In the genomic region with DNA sequence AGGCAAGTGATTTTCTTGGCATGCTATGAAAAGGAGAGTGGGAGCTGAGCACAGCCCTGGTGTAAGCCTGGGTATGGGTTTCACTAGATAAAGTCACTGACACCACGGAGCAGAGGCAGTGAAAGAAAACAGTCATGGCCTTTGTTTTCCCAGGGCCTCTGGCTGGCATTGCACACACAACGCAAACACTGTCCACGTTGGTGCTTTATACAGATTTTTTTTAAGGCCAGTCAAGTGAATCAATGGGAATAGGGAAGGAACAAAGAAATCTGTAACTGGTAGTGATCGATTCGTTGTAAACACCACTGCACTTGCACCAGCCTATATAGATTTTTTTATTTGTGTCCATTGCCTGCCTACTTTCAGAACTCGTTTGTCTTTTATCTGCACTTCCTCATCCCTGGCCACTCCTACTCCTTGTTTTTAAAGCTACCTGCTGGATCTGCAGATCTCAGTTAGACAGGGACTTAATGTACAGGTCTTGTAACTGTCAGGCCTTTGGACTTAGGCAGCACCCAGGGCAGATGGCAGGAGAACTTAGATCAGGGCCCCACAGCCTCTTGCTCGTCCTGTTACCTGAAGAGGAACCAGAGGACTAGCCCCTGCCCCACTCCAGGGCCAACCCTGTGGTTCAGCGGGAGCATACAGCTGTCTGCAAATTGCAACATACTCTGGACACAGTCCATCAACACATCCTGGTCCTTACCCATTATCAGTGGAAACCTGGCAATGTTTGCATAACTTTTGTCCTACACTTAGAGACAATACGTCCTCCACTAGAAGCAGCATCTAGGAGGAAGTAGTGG, we compare ENCODE assay signal across 8 cellular contexts. TPM values are rescaled to one million over a fixed set of nuclear protein-coding genes. Genes with fewer than 3 reads are reported as not detected.
DNase-seq lines count a peak whose midpoint lies in the region; ATAC-seq and TF ChIP-seq lines count a peak whose summit lies in the region.

No MANE protein-coding gene starts in this region.

- H3K4me3 Mint-ChIP-seq in CD14-positive monocyte = peak overlapping the region; percentile 10 to 71
- H3K4me3 Mint-ChIP-seq in activated T-helper 17 cell treated with anti-CD3 and anti-CD28 coated beads, Interleukin-2, amount 50 U/mL, for 72 hours = no peak overlapping the region

- H3K4me1 Mint-ChIP-seq in CD14-positive monocyte = peaks cover 53% of the 10 kb centered on the region
- peaks cover 13% of the 10 kb centered on the region for H3K4me1 Mint-ChIP-seq in activated T-helper 17 cell treated with anti-CD3 and anti-CD28 coated beads, Interleukin-2, amount 50 U/mL, for 72 hours

- peak overlapping the region; percentile 60 to 80 for H3K27ac ChIP-seq in liver (ENCODE audit: low read depth in 1 of 2, low read length in 2 of 2)
- H3K27ac ChIP-seq in upper lobe of left lung = peak overlapping the region; percentile 70 to 87 (median 70)
- peak overlapping the region in 1 of 2 donors; percentile 21 for H3K27ac ChIP-seq in coronary artery

- no peaks in the 10 kb centered on the region for H3K36me3 ChIP-seq in liver (ENCODE audit: control insufficient read depth in 4 of 4, insufficient read depth in 3 of 4, low read depth in 1 of 4, low read length in 3 of 4)
- no peaks in the 10 kb centered on the region for H3K36me3 ChIP-seq in upper lobe of left lung

- in situ Hi-C loops in T47D (cut with HindIII; ENCODE audit: low pct_unique_long_range_greater_than_20kb, low sequenced_read_pairs) = no loop called here

- H3K27me3 ChIP-seq in liver (ENCODE audit: control insufficient read depth in 4 of 4, insufficient read depth in 4 of 4, low read length in 3 of 4) (no peaks in the 10 kb centered on the region), upper lobe of left lung (no peaks in the 10 kb centered on the region)

- peak overlapping the region; percentile 82 to 94 (median 90) for H3K27ac Mint-ChIP-seq in CD14-positive monocyte
- no peak overlapping the region for H3K27ac Mint-ChIP-seq in activated T-helper 17 cell treated with anti-CD3 and anti-CD28 coated beads, Interleukin-2, amount 50 U/mL, for 72 hours

- WGBS in liver = 15% methylated on average over 9 of the region's 9 CpGs
- WGBS in upper lobe of left lung, 2 donors = 25 to 26% methylated on average over 8 to 9 of the region's 9 CpGs

- ATAC-seq in upper lobe of left lung (ENCODE audit: low FRiP score in 2 of 2) = peak; percentile 71 to 78
- ATAC-seq in activated T-helper 17 cell treated with anti-CD3 and anti-CD28 coated beads, Interleukin-2, amount 50 U/mL, for 72 hours (replicated peaks) = no peak

- TF ChIP-seq POLR2A in upper lobe of left lung (IDR thresholded peaks at IDR 0.05) = no peak

- DNase-seq in CD14-positive monocyte (ENCODE audit: low spot score) (no peak), NCI-H226 (peak; percentile 47), T47D (ENCODE audit: low read depth in 1 of 2, low spot score in 1 of 2) (peak; percentile 11 to 86), upper lobe of left lung (peak in 1 of 2 donors; percentile 78), amniotic stem cell (lab: John Stamatoyannopoulos, UW) (no peak), coronary artery (ENCODE audit: low spot score) (no peak)

- peaks cover 17 to 20% (median 17%) of the 10 kb centered on the region in 4 donors for H3K4me1 ChIP-seq in liver (ENCODE audit: control insufficient read depth in 4 of 4, insufficient read depth in 4 of 4, low read length in 3 of 4)
- peaks cover 34 to 52% (median 43%) of the 10 kb centered on the region in 4 donors for H3K4me1 ChIP-seq in upper lobe of left lung

- no peaks in the 10 kb centered on the region for H3K9me3 Mint-ChIP-seq in CD14-positive monocyte
- H3K9me3 Mint-ChIP-seq in activated T-helper 17 cell treated with anti-CD3 and anti-CD28 coated beads, Interleukin-2, amount 50 U/mL, for 72 hours = no peaks in the 10 kb centered on the region

- H3K4me3 ChIP-seq in liver (ENCODE audit: low read depth in 1 of 3, low read length in 3 of 3) = peak overlapping the region in 1 of 3 donors; percentile 3
- H3K4me3 ChIP-seq in upper lobe of left lung = no peak overlapping the region
- H3K4me3 ChIP-seq in coronary artery = no peak overlapping the region

- intact Hi-C loops in CD14-positive monocyte (cut with micrococcal nuclease) = loop anchor here in 1 of 2 donors (2.0 to 5.0 kb wide), 2 partner anchors 18 to 33 kb away; a partner anchor contains a TSS

- TF ChIP-seq EP300 in upper lobe of left lung (IDR thresholded peaks at IDR 0.05) = peak in 2 of 4 donors; percentile 66 to 73

- H3K27me3 Mint-ChIP-seq in CD14-positive monocyte (ENCODE audit: low read depth in 3 of 3) = no peaks in the 10 kb centered on the region
- H3K27me3 Mint-ChIP-seq in activated T-helper 17 cell treated with anti-CD3 and anti-CD28 coated beads, Interleukin-2, amount 50 U/mL, for 72 hours = no peaks in the 10 kb centered on the region

- TF ChIP-seq CTCF in CD14-positive monocyte (IDR thresholded peaks at IDR 0.05) (no peak), liver (IDR thresholded peaks at IDR 0.05; ENCODE audit: low read depth, low read length, missing input control) (no peak), upper lobe of left lung (IDR thresholded peaks at IDR 0.05) (no peak), coronary artery (IDR thresholded peaks at IDR 0.05) (no peak)

- H3K9me3 ChIP-seq in liver (ENCODE audit: control insufficient read depth in 4 of 4, low read length in 3 of 4) (no peaks in the 10 kb centered on the region), upper lobe of left lung (no peaks in the 10 kb centered on the region)

- no peaks in the 10 kb centered on the region for H3K36me3 Mint-ChIP-seq in CD14-positive monocyte
- H3K36me3 Mint-ChIP-seq in activated T-helper 17 cell treated with anti-CD3 and anti-CD28 coated beads, Interleukin-2, amount 50 U/mL, for 72 hours (ENCODE audit: low read depth) = no peaks in the 10 kb centered on the region

- peak overlapping the region in 1 of 2 donors; percentile 51 for H3K9ac ChIP-seq in liver (ENCODE audit: low read depth in 1 of 2, low read length in 2 of 2)

- peak in 1 of 2 donors; percentile 62 for TF ChIP-seq RAD21 in liver (IDR thresholded peaks at IDR 0.05)

TF ChIP-seq in liver, 16 proteins besides CTCF, POLR2A, EP300 and RAD21 (continues in another document):
- TF ChIP-seq HNF4A (conservative IDR thresholded peaks at IDR 0.05) (peak; percentile 84 to 86), FOXA1 (IDR thresholded peaks at IDR 0.05) (peak; percentile 82), RXRA (IDR thresholded peaks at IDR 0.05) (peak; percentile 93 to 98), FOXA2 (IDR thresholded peaks at IDR 0.05) (peak; percentile 71), TAF1 (conservative IDR thresholded peaks at IDR 0.05) (peak; percentile 84), YY1 (IDR thresholded peaks at IDR 0.05) (peak; percentile 66)
- TF ChIP-seq, protein P1, sequence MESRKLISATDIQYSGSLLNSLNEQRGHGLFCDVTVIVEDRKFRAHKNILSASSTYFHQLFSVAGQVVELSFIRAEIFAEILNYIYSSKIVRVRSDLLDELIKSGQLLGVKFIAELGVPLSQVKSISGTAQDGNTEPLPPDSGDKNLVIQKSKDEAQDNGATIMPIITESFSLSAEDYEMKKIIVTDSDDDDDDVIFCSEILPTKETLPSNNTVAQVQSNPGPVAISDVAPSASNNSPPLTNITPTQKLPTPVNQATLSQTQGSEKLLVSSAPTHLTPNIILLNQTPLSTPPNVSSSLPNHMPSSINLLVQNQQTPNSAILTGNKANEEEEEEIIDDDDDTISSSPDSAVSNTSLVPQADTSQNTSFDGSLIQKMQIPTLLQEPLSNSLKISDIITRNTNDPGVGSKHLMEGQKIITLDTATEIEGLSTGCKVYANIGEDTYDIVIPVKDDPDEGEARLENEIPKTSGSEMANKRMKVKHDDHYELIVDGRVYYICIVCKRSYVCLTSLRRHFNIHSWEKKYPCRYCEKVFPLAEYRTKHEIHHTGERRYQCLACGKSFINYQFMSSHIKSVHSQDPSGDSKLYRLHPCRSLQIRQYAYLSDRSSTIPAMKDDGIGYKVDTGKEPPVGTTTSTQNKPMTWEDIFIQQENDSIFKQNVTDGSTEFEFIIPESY (IDR thresholded peaks at IDR 0.05) = peak; percentile 66
- TF ChIP-seq, protein P2, sequence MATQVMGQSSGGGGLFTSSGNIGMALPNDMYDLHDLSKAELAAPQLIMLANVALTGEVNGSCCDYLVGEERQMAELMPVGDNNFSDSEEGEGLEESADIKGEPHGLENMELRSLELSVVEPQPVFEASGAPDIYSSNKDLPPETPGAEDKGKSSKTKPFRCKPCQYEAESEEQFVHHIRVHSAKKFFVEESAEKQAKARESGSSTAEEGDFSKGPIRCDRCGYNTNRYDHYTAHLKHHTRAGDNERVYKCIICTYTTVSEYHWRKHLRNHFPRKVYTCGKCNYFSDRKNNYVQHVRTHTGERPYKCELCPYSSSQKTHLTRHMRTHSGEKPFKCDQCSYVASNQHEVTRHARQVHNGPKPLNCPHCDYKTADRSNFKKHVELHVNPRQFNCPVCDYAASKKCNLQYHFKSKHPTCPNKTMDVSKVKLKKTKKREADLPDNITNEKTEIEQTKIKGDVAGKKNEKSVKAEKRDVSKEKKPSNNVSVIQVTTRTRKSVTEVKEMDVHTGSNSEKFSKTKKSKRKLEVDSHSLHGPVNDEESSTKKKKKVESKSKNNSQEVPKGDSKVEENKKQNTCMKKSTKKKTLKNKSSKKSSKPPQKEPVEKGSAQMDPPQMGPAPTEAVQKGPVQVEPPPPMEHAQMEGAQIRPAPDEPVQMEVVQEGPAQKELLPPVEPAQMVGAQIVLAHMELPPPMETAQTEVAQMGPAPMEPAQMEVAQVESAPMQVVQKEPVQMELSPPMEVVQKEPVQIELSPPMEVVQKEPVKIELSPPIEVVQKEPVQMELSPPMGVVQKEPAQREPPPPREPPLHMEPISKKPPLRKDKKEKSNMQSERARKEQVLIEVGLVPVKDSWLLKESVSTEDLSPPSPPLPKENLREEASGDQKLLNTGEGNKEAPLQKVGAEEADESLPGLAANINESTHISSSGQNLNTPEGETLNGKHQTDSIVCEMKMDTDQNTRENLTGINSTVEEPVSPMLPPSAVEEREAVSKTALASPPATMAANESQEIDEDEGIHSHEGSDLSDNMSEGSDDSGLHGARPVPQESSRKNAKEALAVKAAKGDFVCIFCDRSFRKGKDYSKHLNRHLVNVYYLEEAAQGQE (IDR thresholded peaks at IDR 0.05) = no peak

RNA-seq across cellular contexts. Expression of a gene that starts 10.6 kb away (rescaled TPM):
- polyA plus RNA-seq in CD14-positive monocyte (not detected), liver (not detected)
- total RNA-seq in liver (not detected), upper lobe of left lung (not detected)
- not detected for total RNA-seq in activated T-helper 17 cell treated with anti-CD3 and anti-CD28 coated beads, Interleukin-2, amount 50 U/mL, for 72 hours

RNA-seq across cellular contexts. Expression of a gene that starts 34.2 kb away (rescaled TPM):
- polyA plus RNA-seq in CD14-positive monocyte = 10 to 100 TPM; 32.2 to 47.0 TPM
- total RNA-seq in liver = 100 to 1,000 TPM in 1 of 2 donors, 10 to 100 TPM in 1; 93.3 to 139 TPM
- polyA plus RNA-seq in liver = 10 to 100 TPM; 19.1 to 24.4 TPM
- total RNA-seq in upper lobe of left lung = 100 to 1,000 TPM in 4 of 6 donors, 10 to 100 TPM in 2; 49.4 to 132 (median 104) TPM
- total RNA-seq in activated T-helper 17 cell treated with anti-CD3 and anti-CD28 coated beads, Interleukin-2, amount 50 U/mL, for 72 hours = 10 to 100 TPM; 25.9 to 34.7 TPM

RNA-seq across cellular contexts. Expression of a gene that starts 52.7 kb away (rescaled TPM):
- polyA plus RNA-seq in CD14-positive monocyte = 10 to 100 TPM; 10.4 to 10.8 TPM
- total RNA-seq in liver = 10 to 100 TPM; 15.1 to 17.5 TPM
- polyA plus RNA-seq in liver = 10 to 100 TPM in 1 of 2 donors, 1 to 10 TPM in 1; 4.2 to 10.7 TPM
- 10 to 100 TPM; 16.4 to 33.6 (median 22.4) TPM for total RNA-seq in upper lobe of left lung
- total RNA-seq in activated T-helper 17 cell treated with anti-CD3 and anti-CD28 coated beads, Interleukin-2, amount 50 U/mL, for 72 hours = 10 to 100 TPM; 24.3 to 51.0 TPM

Comparison
In these comparisons a context has a peak if more than half of its experiments do, and no peak if none do; other contexts are left out.
1. DNase-seq: peak in NCI-H226 (single experiment) and T47D (2 of 2); none in CD14-positive monocyte (single experiment), amniotic stem cell (single experiment) and coronary artery (single experiment).